Comparison of ENCODE assay signal across 1 cellular context in genomic region chr2:238771639-238772038, GRCh38.
TF ChIP-seq lines count a peak whose summit lies in the region.

No MANE protein-coding gene starts in this region.

TF ChIP-seq in GM23338, 12 proteins besides CTCF, POLR2A, EP300 and RAD21 (continued from another document):
- no peak for TF ChIP-seq ZNF462 (CRISPR knock-in tag; IDR thresholded peaks at IDR 0.05)
- no peak for TF ChIP-seq POLR2AphosphoS5 (IDR thresholded peaks at IDR 0.05; ENCODE audit: low read depth)
- no peak for TF ChIP-seq CREB1 (CRISPR knock-in tag; IDR thresholded peaks at IDR 0.05; ENCODE audit: low read depth)
- no peak for TF ChIP-seq ETS1 (IDR thresholded peaks at IDR 0.05)
- no peak for TF ChIP-seq STAT1 (IDR thresholded peaks at IDR 0.05; ENCODE audit: unreplicated experiment)
